ENCODE assay signal across 8 cellular contexts in the genomic region with DNA sequence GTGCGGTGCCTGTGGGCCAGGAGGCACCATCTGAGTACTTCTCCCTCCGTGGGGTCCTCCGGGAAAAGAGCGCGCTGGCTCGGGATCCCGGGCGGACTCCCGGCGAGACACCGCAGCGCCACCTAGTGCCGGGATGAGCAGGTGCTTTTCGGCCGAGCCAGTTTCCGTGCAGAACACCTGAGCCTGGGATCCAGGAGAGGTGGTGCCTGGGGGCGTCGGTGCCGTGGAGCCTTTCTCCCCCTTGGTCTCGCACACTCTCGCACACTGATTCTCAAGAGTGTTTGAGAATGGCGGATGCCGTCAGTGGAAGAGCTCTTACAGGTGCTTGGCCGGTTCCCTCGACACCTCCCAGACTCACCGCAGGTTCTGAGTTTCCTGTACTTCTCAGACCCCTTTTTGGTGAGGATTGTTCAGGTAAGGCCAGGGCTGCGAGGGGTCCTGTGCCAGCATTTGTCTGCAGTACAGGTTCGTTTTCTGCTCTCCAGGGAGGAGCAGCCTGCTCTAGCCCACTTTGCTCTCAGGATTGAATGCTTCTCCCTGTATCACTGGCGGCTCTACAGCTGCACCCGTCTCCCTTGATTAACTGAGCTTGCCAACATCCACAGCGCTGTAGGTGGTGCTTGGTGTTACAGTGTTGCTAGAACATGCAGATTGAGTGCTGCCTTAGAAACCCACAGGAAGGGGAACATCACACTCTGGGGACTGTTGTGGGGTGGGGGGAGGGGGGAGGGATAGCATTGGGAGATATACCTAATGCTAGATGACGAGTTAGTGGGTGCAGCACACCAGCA. TPM values are rescaled to one million over a fixed set of nuclear protein-coding genes. Genes with fewer than 3 reads are reported as not detected.
DNase-seq lines count a peak whose midpoint lies in the region; ATAC-seq and TF ChIP-seq lines count a peak whose summit lies in the region.

No MANE protein-coding gene starts in this region.

- no peak overlapping the region for H3K4me3 Mint-ChIP-seq in activated CD4-positive, alpha-beta T cell treated with anti-CD3 and anti-CD28 coated beads, Interleukin-2, amount 10 ng/mL, durations not matched to agents 7 days and 5 days

- CTCF ChIA-PET in activated CD4-positive, alpha-beta T cell treated with anti-CD3 and anti-CD28 coated beads, Interleukin-2, amount 10 ng/mL, durations not matched to agents 7 days and 5 days (lab: Charles Lee): interaction anchor here (0.5 kb wide), 1 partner anchor 319 kb away, joined by 3 read pairs; no protein-coding TSS in a partner anchor

- H3K4me1 Mint-ChIP-seq in activated CD4-positive, alpha-beta T cell treated with anti-CD3 and anti-CD28 coated beads, Interleukin-2, amount 10 ng/mL, durations not matched to agents 7 days and 5 days: peaks cover 23% of the 10 kb centered on the region

- no peaks in the 10 kb centered on the region for H3K9me3 ChIP-seq in tibial nerve

- no peak overlapping the region for H3K27ac ChIP-seq in tibial nerve

- DNase-seq in D341Med (ENCODE audit: low spot score) (peak; percentile 97), LNCaP clone FGC (ENCODE audit: low read depth) (no peak), epithelial cell of esophagus (ENCODE audit: low read depth) (peak; percentile 70), myocyte (ENCODE audit: low read depth) (peak; percentile 29), tibial nerve (ENCODE audit: low spot score in 2 of 2) (peak; percentile 38 to 50)
- peak; percentile 42 for DNase-seq in activated CD4-positive, alpha-beta T cell treated with anti-CD3 and anti-CD28 coated beads, Interleukin-2, amount 10 ng/mL, durations not matched to agents 7 days and 5 days

- H3K4me3 ChIP-seq in LNCaP clone FGC (ENCODE audit: low read depth, low read length) (no peak overlapping the region), epithelial cell of esophagus (ENCODE audit: low read length) (peak overlapping the region; percentile 22), tibial nerve (peak overlapping the region in 1 of 4 donors; percentile 21)

- peak; percentile 94 for TF ChIP-seq CTCF in LNCaP clone FGC (IDR thresholded peaks at IDR 0.05; ENCODE audit: control insufficient read depth, extremely low read depth, insufficient read depth)
- peak; percentile 85 for TF ChIP-seq CTCF in epithelial cell of esophagus (IDR thresholded peaks at IDR 0.05; ENCODE audit: insufficient read depth, low read depth, low read length, missing control alignments)
- peak; percentile 83 to 93 (median 86) for TF ChIP-seq CTCF in tibial nerve (IDR thresholded peaks at IDR 0.05)

- 38 to 40% methylated on average over 32 of the region's 32 CpGs for WGBS in tibial nerve, 2 donors

- peaks cover 0 to 8% (median 0%) of the 10 kb centered on the region in 4 donors for H3K4me1 ChIP-seq in tibial nerve

- peaks cover 10% of the 10 kb centered on the region for H3K36me3 Mint-ChIP-seq in activated CD4-positive, alpha-beta T cell treated with anti-CD3 and anti-CD28 coated beads, Interleukin-2, amount 10 ng/mL, durations not matched to agents 7 days and 5 days (ENCODE audit: low read depth)

- H3K9me3 Mint-ChIP-seq in activated CD4-positive, alpha-beta T cell treated with anti-CD3 and anti-CD28 coated beads, Interleukin-2, amount 10 ng/mL, durations not matched to agents 7 days and 5 days: no peaks in the 10 kb centered on the region

- ATAC-seq in HG03342 (IDR thresholded peaks at IDR 0.05; ENCODE audit: unreplicated experiment) (no peak), HG02610 (IDR thresholded peaks at IDR 0.05; ENCODE audit: unreplicated experiment) (no peak)

- POLR2A ChIA-PET in activated CD4-positive, alpha-beta T cell treated with anti-CD3 and anti-CD28 coated beads, Interleukin-2, amount 10 ng/mL, durations not matched to agents 7 days and 5 days (lab: Charles Lee): no interaction called here

- TF ChIP-seq EP300 in tibial nerve (IDR thresholded peaks at IDR 0.05): no peak

- TF ChIP-seq POLR2A in tibial nerve (IDR thresholded peaks at IDR 0.05): no peak

- H3K36me3 ChIP-seq in tibial nerve: peaks cover 0 to 44% (median 0%) of the 10 kb centered on the region in 3 donors

- peak overlapping the region; percentile 60 for H3K27ac Mint-ChIP-seq in activated CD4-positive, alpha-beta T cell treated with anti-CD3 and anti-CD28 coated beads, Interleukin-2, amount 10 ng/mL, durations not matched to agents 7 days and 5 days

- H3K27me3 ChIP-seq in tibial nerve: no peaks in the 10 kb centered on the region

- H3K27me3 Mint-ChIP-seq in activated CD4-positive, alpha-beta T cell treated with anti-CD3 and anti-CD28 coated beads, Interleukin-2, amount 10 ng/mL, durations not matched to agents 7 days and 5 days: no peaks in the 10 kb centered on the region

RNA-seq across cellular contexts. Expression of a gene that starts 23.4 kb away (rescaled TPM):
- 100 to 1,000 TPM; 155 to 157 TPM for total RNA-seq in activated CD4-positive, alpha-beta T cell treated with anti-CD3 and anti-CD28 coated beads, Interleukin-2, amount 10 ng/mL, durations not matched to agents 7 days and 5 days
- total RNA-seq in myocyte (25.4 and 33.8 TPM in 2 replicates), tibial nerve (100 to 1,000 TPM in 1 of 4 donors, 10 to 100 TPM in 3; 42.6 to 115 (median 87.9) TPM)
- 65.6 TPM for polyA plus RNA-seq in myocyte (2012)

RNA-seq across cellular contexts. Expression of a gene that starts 39.8 kb away (rescaled TPM):
- total RNA-seq in activated CD4-positive, alpha-beta T cell treated with anti-CD3 and anti-CD28 coated beads, Interleukin-2, amount 10 ng/mL, durations not matched to agents 7 days and 5 days: 1 to 10 TPM; 2.0 to 4.2 TPM
- total RNA-seq in myocyte (0.21 and 0.42 TPM in 2 replicates), tibial nerve (10 to 100 TPM; 13.3 to 45.5 (median 18.7) TPM)
- polyA plus RNA-seq in myocyte (2012): 4.4 TPM

RNA-seq across cellular contexts. Expression of a gene that starts 58.7 kb away (rescaled TPM):
- total RNA-seq in activated CD4-positive, alpha-beta T cell treated with anti-CD3 and anti-CD28 coated beads, Interleukin-2, amount 10 ng/mL, durations not matched to agents 7 days and 5 days: 10 to 100 TPM; 37.8 to 40.9 TPM
- 17.8 and 20.3 TPM in 2 replicates for total RNA-seq in myocyte
- polyA plus RNA-seq in myocyte (2012): 38.6 TPM
- total RNA-seq in tibial nerve: 10 to 100 TPM; 17.4 to 22.5 (median 21.0) TPM
